Comparison of ENCODE assay signal across 13 cellular contexts in genomic region chr6:15403094-15403493, GRCh38.
A peak's percentile ranks its signal among the peaks of the same experiment; 100 is the strongest.
DNase-seq lines count a peak whose midpoint lies in the region; ATAC-seq and TF ChIP-seq lines count a peak whose summit lies in the region.
"Had no signal": no experiment of that assay in that cellular context is flagged by ENCODE, and none has a peak within 500 bp of the region (broad histone marks: within the 10 kb centered on the region; RNA-seq: fewer than 3 reads in every experiment).

No MANE protein-coding gene starts in this region.

- H3K4me1 Mint-ChIP-seq in activated T-cell treated with anti-CD3 and anti-CD28 coated beads, Interleukin-2, amount 50 U/mL, for 24 hours (ENCODE audit: low read depth), result peaks cover 93% of the 10 kb centered on the region
- H3K4me1 Mint-ChIP-seq in activated naive CD8-positive, alpha-beta T cell treated with anti-CD3 and anti-CD28 coated beads for 36 hours, result peaks cover 80% of the 10 kb centered on the region

- intact Hi-C loops in OCI-LY7 (cut with micrococcal nuclease; ENCODE audit: unreplicated experiment), result no loop called here
- intact Hi-C loops in vagina (cut with DNase I), result no loop called here

- H3K4me1 ChIP-seq in mesodermal cell (ENCODE audit: control insufficient read depth, insufficient read depth, low read length, poor library complexity, severe bottlenecking), result peaks cover 49% of the 10 kb centered on the region
- no peaks in the 10 kb centered on the region for H3K4me1 ChIP-seq in OCI-LY7 (ENCODE audit: insufficient read depth, low read length, poor library complexity, severe bottlenecking)
- peaks cover 35% of the 10 kb centered on the region for H3K4me1 ChIP-seq in vagina

- POLR2A ChIA-PET in OCI-LY7 (lab: Charles Lee), result interaction anchor here (0.6 kb wide), 1 partner anchor 94 kb away, joined by 3 read pairs; no protein-coding TSS in a partner anchor

- no peak for DNase-seq in activated T-cell treated with anti-CD3 and anti-CD28 coated beads, Interleukin-2, amount 50 U/mL, for 24 hours
- no peak for DNase-seq in activated T-cell treated with anti-CD3 and anti-CD28 coated beads, Interleukin-2, amount 50 U/mL, for 48 hours
- no peak for DNase-seq in activated naive CD8-positive, alpha-beta T cell treated with anti-CD3 and anti-CD28 coated beads for 36 hours
- DNase-seq in superior temporal gyrus (ENCODE audit: extremely low spot score) (peak; percentile 69), OCI-LY7 (ENCODE audit: low spot score) (no peak), vagina (ENCODE audit: extremely low spot score in 2 of 2) (no peak)
- DNase-seq: Karpas-422; NCI-H2081; NK-92 treated with Interleukin-12 subunit alpha and Interleukin-12 subunit beta, amount 100 ng/mL, for 24 hours had no signal

- H3K27ac ChIP-seq in mesodermal cell (ENCODE audit: low read depth, low read length, severe bottlenecking) (peak overlapping the region; percentile 1), OCI-LY7 (ENCODE audit: low read depth, low read length, poor library complexity, severe bottlenecking) (no peak overlapping the region), vagina (no peak overlapping the region)
- H3K27ac ChIP-seq: coronary artery, SJSA1 had no signal

- no peaks in the 10 kb centered on the region for H3K36me3 ChIP-seq in mesodermal cell (ENCODE audit: control insufficient read depth, insufficient read depth, low read length)
- no peaks in the 10 kb centered on the region for H3K36me3 ChIP-seq in OCI-LY7 (ENCODE audit: insufficient read depth, low read length)
- H3K36me3 ChIP-seq in vagina, result no peaks in the 10 kb centered on the region
- H3K36me3 ChIP-seq: SJSA1 had no signal

- CTCF ChIA-PET in OCI-LY7 (lab: Charles Lee; ENCODE audit: unreplicated experiment), result interaction anchor here (0.5 to 0.9 kb wide), 2 partner anchors 18 to 119 kb away, joined by 3 to 5 read pairs; no protein-coding TSS in a partner anchor

- H3K27me3 Mint-ChIP-seq in activated T-cell treated with anti-CD3 and anti-CD28 coated beads, Interleukin-2, amount 50 U/mL, for 24 hours, result no peaks in the 10 kb centered on the region
- H3K27me3 Mint-ChIP-seq in activated naive CD8-positive, alpha-beta T cell treated with anti-CD3 and anti-CD28 coated beads for 36 hours, result no peaks in the 10 kb centered on the region

- 78 to 90% methylated on average over 2 of the region's 2 CpGs for WGBS in mesodermal cell (ENCODE audit: insufficient coverage in 2 of 2), 2 experiments

- TF ChIP-seq CTCF in OCI-LY7 (conservative IDR thresholded peaks at IDR 0.05; ENCODE audit: low read length), result no peak
- TF ChIP-seq CTCF in vagina (IDR thresholded peaks at IDR 0.05), result no peak

- ATAC-seq in GM19397 (IDR thresholded peaks at IDR 0.05; ENCODE audit: unreplicated experiment), result no peak

- H3K4me2 ChIP-seq in OCI-LY7 (ENCODE audit: low read length), result no peak overlapping the region

- BruUV-seq in OCI-LY7 (replicated peaks; lab: Mats Ljungman, UMichigan), result no TSS peak

- H3K27ac Mint-ChIP-seq in activated T-cell treated with anti-CD3 and anti-CD28 coated beads, Interleukin-2, amount 50 U/mL, for 24 hours, result peak overlapping the region; percentile 90
- peak overlapping the region; percentile 85 for H3K27ac Mint-ChIP-seq in activated naive CD8-positive, alpha-beta T cell treated with anti-CD3 and anti-CD28 coated beads for 36 hours

- H3K9me2 ChIP-seq in OCI-LY7 (ENCODE audit: insufficient read depth, low read length), result no peaks in the 10 kb centered on the region

- no peaks in the 10 kb centered on the region for H3K27me3 ChIP-seq in vagina
- H3K27me3 ChIP-seq: SJSA1 had no signal

- H3K4me3 Mint-ChIP-seq in activated T-cell treated with anti-CD3 and anti-CD28 coated beads, Interleukin-2, amount 50 U/mL, for 24 hours, result peak overlapping the region; percentile 56
- H3K4me3 Mint-ChIP-seq in activated naive CD8-positive, alpha-beta T cell treated with anti-CD3 and anti-CD28 coated beads for 36 hours, result peak overlapping the region; percentile 66

- no peak for TF ChIP-seq POLR2A in vagina (IDR thresholded peaks at IDR 0.05)

- H3K4me3 ChIP-seq in mesodermal cell (ENCODE audit: extremely low read depth, insufficient read depth, low read length, poor library complexity, severe bottlenecking) (no peak overlapping the region), OCI-LY7 (ENCODE audit: low read depth, low read length, poor library complexity, severe bottlenecking) (no peak overlapping the region), vagina (no peak overlapping the region)
- H3K4me3 ChIP-seq: coronary artery, SJSA1 had no signal

- H3K9me3 Mint-ChIP-seq in activated T-cell treated with anti-CD3 and anti-CD28 coated beads, Interleukin-2, amount 50 U/mL, for 24 hours, result no peaks in the 10 kb centered on the region
- H3K9me3 Mint-ChIP-seq in activated naive CD8-positive, alpha-beta T cell treated with anti-CD3 and anti-CD28 coated beads for 36 hours, result no peaks in the 10 kb centered on the region

- H3K9me3 ChIP-seq in mesodermal cell (ENCODE audit: control insufficient read depth, low read length) (no peaks in the 10 kb centered on the region), OCI-LY7 (ENCODE audit: low read length) (no peaks in the 10 kb centered on the region), vagina (no peaks in the 10 kb centered on the region)
- H3K9me3 ChIP-seq: SJSA1 had no signal

- H4K20me1 ChIP-seq in OCI-LY7 (ENCODE audit: insufficient read depth, low read length), result peaks cover 3% of the 10 kb centered on the region; the same call in 1 of the 2 replicates

- no peak overlapping the region for H2AFZ ChIP-seq in OCI-LY7 (ENCODE audit: low read length)

- H3K79me2 ChIP-seq in OCI-LY7 (ENCODE audit: insufficient read depth, low read depth, low read length), result no peaks in the 10 kb centered on the region

- H3K36me3 Mint-ChIP-seq in activated T-cell treated with anti-CD3 and anti-CD28 coated beads, Interleukin-2, amount 50 U/mL, for 24 hours (ENCODE audit: low read depth), result peaks cover 2% of the 10 kb centered on the region
- H3K36me3 Mint-ChIP-seq in activated naive CD8-positive, alpha-beta T cell treated with anti-CD3 and anti-CD28 coated beads for 36 hours, result peaks cover 7% of the 10 kb centered on the region
